In the genomic region with DNA sequence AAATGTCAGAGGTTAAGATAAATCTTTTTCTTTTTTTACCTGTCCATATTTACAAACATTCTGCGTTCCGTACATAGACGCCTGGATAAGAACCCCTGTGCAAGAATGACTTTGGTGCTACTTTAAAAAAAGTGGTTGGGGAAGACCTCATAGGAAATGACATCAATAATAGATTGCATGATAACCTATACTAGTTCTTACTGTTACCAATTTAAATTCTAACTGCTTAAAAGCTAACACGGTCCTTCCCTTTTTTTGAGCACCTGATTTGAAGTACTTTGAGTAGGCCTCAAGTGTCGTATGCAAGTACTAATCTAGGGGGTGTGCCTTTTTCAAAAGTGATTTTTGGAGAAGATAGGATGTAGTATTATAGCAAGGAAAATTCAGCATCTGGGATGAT, we compare ENCODE assay signal across 8 cellular contexts. TPM values are rescaled to one million over a fixed set of nuclear protein-coding genes. Genes with fewer than 3 reads are reported as not detected.
A peak's percentile ranks its signal among the peaks of the same experiment; 100 is the strongest.
DNase-seq lines count a peak whose midpoint lies in the region; ATAC-seq and TF ChIP-seq lines count a peak whose summit lies in the region.

No MANE protein-coding gene starts in this region.

- H3K9me3 Mint-ChIP-seq in WTC11, result no peaks in the 10 kb centered on the region

- H3K4me3 ChIP-seq in AG09309 (ENCODE audit: control insufficient read depth, low read depth, low read length), result peak overlapping the region; percentile 97
- H3K4me3 ChIP-seq in HAP-1, result peak overlapping the region; percentile 91
- peak overlapping the region; percentile 44 for H3K4me3 ChIP-seq in right cardiac atrium (ENCODE audit: low read length)
- H3K4me3 ChIP-seq in thyroid gland (replicated peaks in 1 of 3), result peak overlapping the region in 2 of 3 donors; percentile 92 to 93

- peak overlapping the region; percentile 97 for H3K4me3 Mint-ChIP-seq in WTC11

- in situ Hi-C loops in HAP-1 (cut with MboI; ENCODE audit: low sequenced_read_pairs), result loop anchor here (10.0 kb wide), 1 partner anchor 406 kb away; a partner anchor contains a TSS

- ATAC-seq in WTC11, result no peak
- no peak for ATAC-seq in right cardiac atrium
- ATAC-seq in GM18502 (IDR thresholded peaks at IDR 0.05; ENCODE audit: poor library complexity, unreplicated experiment), result no peak
- ATAC-seq in GM18867 (IDR thresholded peaks at IDR 0.05; ENCODE audit: unreplicated experiment), result no peak

- POLR2A ChIA-PET in WTC11 (lab: Charles Lee), result no interaction called here

- TF ChIP-seq POLR2A in thyroid gland (IDR thresholded peaks at IDR 0.05), result no peak

- no peaks in the 10 kb centered on the region for H3K36me3 Mint-ChIP-seq in WTC11

- H3K27ac Mint-ChIP-seq in WTC11, result no peak overlapping the region

- CTCF ChIA-PET in WTC11 (lab: Charles Lee), result interaction anchor here (1.1 to 2.0 kb wide), 5 partner anchors 46 to 254 kb away, joined by 3 to 32 read pairs (median 5); no protein-coding TSS in a partner anchor

- WGBS in right cardiac atrium, result 37% methylated on average over 5 of the region's 5 CpGs
- WGBS in thyroid gland, 2 donors, result 23 to 28% methylated on average over 5 of the region's 5 CpGs

- H3K27me3 ChIP-seq in HAP-1 (ENCODE audit: low read depth), result no peaks in the 10 kb centered on the region
- H3K27me3 ChIP-seq in right cardiac atrium (ENCODE audit: control insufficient read depth, insufficient read depth), result no peaks in the 10 kb centered on the region
- H3K27me3 ChIP-seq in thyroid gland, result no peaks in the 10 kb centered on the region

- H3K9me3 ChIP-seq in HAP-1 (no peaks in the 10 kb centered on the region), right cardiac atrium (ENCODE audit: control insufficient read depth, low read length) (no peaks in the 10 kb centered on the region), thyroid gland (no peaks in the 10 kb centered on the region)

- peaks cover 44% of the 10 kb centered on the region for H3K4me1 Mint-ChIP-seq in WTC11

- intact Hi-C loops in right cardiac atrium (cut with DNase I), result loop anchor here in 3 of 4 donors (5.0 to 10.0 kb wide), 3 partner anchors 74 to 84 kb away; no protein-coding TSS in a partner anchor
- intact Hi-C loops in thyroid gland (cut with DNase I), result no loop called here

- no peak for TF ChIP-seq CTCF in AG09309 (IDR thresholded peaks at IDR 0.05; ENCODE audit: control insufficient read depth, insufficient read depth, low read depth, low read length, missing control alignments)
- TF ChIP-seq CTCF in WTC11 (IDR thresholded peaks at IDR 0.05), result no peak
- no peak for TF ChIP-seq CTCF in thyroid gland (IDR thresholded peaks at IDR 0.05)

- H3K36me3 ChIP-seq in HAP-1 (replicated peaks) (no peaks in the 10 kb centered on the region), thyroid gland (no peaks in the 10 kb centered on the region)

- H3K4me1 ChIP-seq in HAP-1 (peaks cover 17% of the 10 kb centered on the region), right cardiac atrium (ENCODE audit: control insufficient read depth, insufficient read depth, low read length) (no peaks in the 10 kb centered on the region), thyroid gland (peaks cover 5 to 10% of the 10 kb centered on the region in 2 donors)

- H3K27ac ChIP-seq in right cardiac atrium (ENCODE audit: low read length), result no peak overlapping the region
- peak overlapping the region in 2 of 3 donors; percentile 97 to 99 for H3K27ac ChIP-seq in thyroid gland

- H3K27me3 Mint-ChIP-seq in WTC11 (ENCODE audit: low read depth), result no peaks in the 10 kb centered on the region

- DNase-seq in AG09309 (ENCODE audit: low read depth) (no peak), HAP-1 (ENCODE audit: low spot score in 2 of 2) (no peak), WTC11 (ENCODE audit: low spot score) (no peak), right cardiac atrium (no peak), thyroid gland (no peak), COLO829 (ENCODE audit: low spot score) (no peak)

TF ChIP-seq in WTC11, 78 proteins besides CTCF, POLR2A, EP300 and RAD21:
- TF ChIP-seq, protein P1, sequence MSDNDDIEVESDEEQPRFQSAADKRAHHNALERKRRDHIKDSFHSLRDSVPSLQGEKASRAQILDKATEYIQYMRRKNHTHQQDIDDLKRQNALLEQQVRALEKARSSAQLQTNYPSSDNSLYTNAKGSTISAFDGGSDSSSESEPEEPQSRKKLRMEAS (CRISPR knock-in tag; IDR thresholded peaks at IDR 0.05), result no peak
TF ChIP-seq in WTC11: peak in this region for 0.

RNA-seq across cellular contexts. Expression of a gene that starts 2.1 kb away (rescaled TPM):
- total RNA-seq in WTC11 (2021) (141 to 167 TPM (median 144 TPM) in 3 replicates), right cardiac atrium (10 to 100 TPM; 13.3 to 17.9 (median 14.5) TPM), thyroid gland (100 to 1,000 TPM in 2 of 4 donors, 10 to 100 TPM in 2; 74.4 to 119 (median 93.5) TPM)
- 4.3 TPM for polyA plus RNA-seq in right cardiac atrium

Comparison
In these comparisons a context has a peak if more than half of its experiments do, and no peak if none do; other contexts are left out.
1. H3K4me3 ChIP-seq: peak in every context shown above with its lines; median percentile 97 in AG09309; 92 in thyroid gland; 91 in HAP-1; 44 in right cardiac atrium.